In the genomic region with DNA sequence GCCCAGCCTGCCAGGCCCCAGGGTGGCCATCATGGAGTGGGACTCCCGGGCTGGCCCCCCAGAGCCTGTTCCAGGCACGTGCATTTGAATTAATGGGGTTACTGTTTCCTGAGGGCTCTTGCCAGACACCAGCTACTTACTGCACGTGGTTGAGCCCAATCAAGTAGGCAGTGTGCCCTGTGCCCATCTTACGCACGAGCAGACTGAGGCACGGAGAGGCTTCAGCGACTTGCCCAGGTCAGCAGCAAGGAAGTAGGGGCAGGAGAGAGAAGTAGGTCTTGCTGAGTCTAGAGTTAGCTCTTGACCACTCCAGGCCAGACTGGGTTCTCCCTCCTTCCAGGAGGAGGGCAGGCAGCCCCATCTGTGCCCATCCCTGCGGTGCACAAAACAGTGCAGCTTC, we compare ENCODE assay signal across 10 cellular contexts.
DNase-seq lines count a peak whose midpoint lies in the region; ATAC-seq and TF ChIP-seq lines count a peak whose summit lies in the region.
"Had no signal": no experiment of that assay in that cellular context is flagged by ENCODE, and none has a peak within 500 bp of the region (broad histone marks: within the 10 kb centered on the region; RNA-seq: fewer than 3 reads in every experiment).

No MANE protein-coding gene starts in this region.

- no peak for TF ChIP-seq CTCF in SK-N-SH (IDR thresholded peaks at IDR 0.05)
- TF ChIP-seq CTCF in PC-3 (conservative IDR thresholded peaks at IDR 0.05; ENCODE audit: low read depth, low read length) = no peak
- TF ChIP-seq CTCF in fibroblast of lung (conservative IDR thresholded peaks at IDR 0.05 in 1 of 2, IDR thresholded peaks at IDR 0.05 in 1 of 2; ENCODE audit: low read depth in 1 of 2, low read length in 2 of 2) = no peak

- H3K4me1 ChIP-seq in SK-N-SH (ENCODE audit: control insufficient read depth in 1 of 2, insufficient read depth in 2 of 2, low read depth in 1 of 2, low read length in 1 of 2) = peaks cover 0 to 31% of the 10 kb centered on the region in 2 experiments; a peak in 2 of 4 replicates
- peaks cover 3% of the 10 kb centered on the region; the same call in 1 of the 2 replicates for H3K4me1 ChIP-seq in PC-3 (ENCODE audit: insufficient read depth, low read length)
- no peaks in the 10 kb centered on the region for H3K4me1 ChIP-seq in fibroblast of lung (ENCODE audit: control insufficient read depth, extremely low read depth, insufficient read depth, low read length)
- H3K4me1 ChIP-seq in skeletal muscle tissue (ENCODE audit: control insufficient read depth in 3 of 3, insufficient read depth in 3 of 3, low read length in 3 of 3) = peaks cover 0 to 10% (median 8%) of the 10 kb centered on the region in 3 donors

- WGBS in SK-N-SH (ENCODE audit: low lambda C conversion rate) = 78% methylated on average over 7 of the region's 8 CpGs

- no peaks in the 10 kb centered on the region for H3K9me3 ChIP-seq in SK-N-SH
- H3K9me3 ChIP-seq in PC-3 (ENCODE audit: low read length) = no peaks in the 10 kb centered on the region
- no peaks in the 10 kb centered on the region for H3K9me3 ChIP-seq in fibroblast of lung (ENCODE audit: control insufficient read depth, insufficient read depth, low read depth, low read length)
- H3K9me3 ChIP-seq in skeletal muscle tissue (ENCODE audit: control insufficient read depth in 3 of 3, low read length in 3 of 3) = no peaks in the 10 kb centered on the region
- H3K9me3 ChIP-seq: left lung had no signal

- CTCF ChIA-PET in SK-N-SH (lab: Yijun Ruan, JAX) (interaction anchor here (0.6 to 4.8 kb wide), 54 partner anchors 8 to 1343 kb away, joined by 3 to 42 read pairs (median 4); a partner anchor contains a TSS), PC-3 (lab: Charles Lee) (interaction anchor here (0.6 to 1.1 kb wide), 3 partner anchors 148 to 786 kb away, joined by 3 to 13 read pairs (median 4); no protein-coding TSS in a partner anchor)

- H2AFZ ChIP-seq in SK-N-SH (ENCODE audit: low read depth) = peak overlapping the region; percentile 64; the same call in 1 of the 2 replicates
- H2AFZ ChIP-seq in PC-3 (ENCODE audit: low read length) = peak overlapping the region; percentile 84
- H2AFZ ChIP-seq in fibroblast of lung (ENCODE audit: low read length) = peak overlapping the region; percentile 76

- no TSS peak for BruUV-seq in PC-3 (replicated peaks; lab: Mats Ljungman, UMichigan)

- H3K36me3 ChIP-seq in SK-N-SH (replicated peaks in 1 of 2; ENCODE audit: control insufficient read depth in 1 of 2, insufficient read depth in 2 of 2, low read length in 1 of 2) (no peaks in the 10 kb centered on the region), PC-3 (ENCODE audit: low read depth, low read length) (no peaks in the 10 kb centered on the region), fibroblast of lung (ENCODE audit: control insufficient read depth, insufficient read depth, low read length) (no peaks in the 10 kb centered on the region), skeletal muscle tissue (ENCODE audit: control insufficient read depth in 3 of 3, insufficient read depth in 3 of 3, low read length in 3 of 3) (no peaks in the 10 kb centered on the region)
- H3K36me3 ChIP-seq: left lung had no signal

- H3K79me2 ChIP-seq in SK-N-SH (ENCODE audit: insufficient read depth) = no peaks in the 10 kb centered on the region
- no peaks in the 10 kb centered on the region for H3K79me2 ChIP-seq in PC-3 (ENCODE audit: low read length)
- no peaks in the 10 kb centered on the region for H3K79me2 ChIP-seq in fibroblast of lung (ENCODE audit: control insufficient read depth, insufficient read depth, low read length)

- no peak for TF ChIP-seq EP300 in SK-N-SH (IDR thresholded peaks at IDR 0.05; ENCODE audit: borderline replicate concordance in 1 of 2, low read depth in 1 of 2, low read length in 1 of 2)

- DNase-seq in SK-N-SH (peak; percentile 11), PC-3 (no peak), fibroblast of lung (ENCODE audit: low read depth in 2 of 2) (no peak), left colon (no peak), C1 segment of cervical spinal cord (lab: John Stamatoyannopoulos, UW) (no peak), mucosa of gallbladder (ENCODE audit: low spot score) (no peak)

- H3F3A ChIP-seq in SK-N-SH (replicated peaks; ENCODE audit: insufficient read depth) (no peaks in the 10 kb centered on the region), PC-3 (ENCODE audit: low read length, unreplicated experiment) (no peaks in the 10 kb centered on the region)

- H4K20me1 ChIP-seq in SK-N-SH (ENCODE audit: insufficient read depth) (no peaks in the 10 kb centered on the region), PC-3 (ENCODE audit: low read length) (no peaks in the 10 kb centered on the region), fibroblast of lung (ENCODE audit: control insufficient read depth, extremely low read depth, insufficient read depth, low read length) (no peaks in the 10 kb centered on the region)

- H3K27ac ChIP-seq in SK-N-SH (ENCODE audit: low read depth in 2 of 2, low read length in 1 of 2) (peak overlapping the region in 1 of 2 experiments; percentile 96; a peak in 2 of 4 replicates), PC-3 (ENCODE audit: low read length) (no peak overlapping the region), fibroblast of lung (ENCODE audit: insufficient read depth, low read length) (no peak overlapping the region), skeletal muscle tissue (ENCODE audit: low read depth, low read length) (no peak overlapping the region)
- H3K27ac ChIP-seq: 22Rv1, left lung had no signal

- ATAC-seq in SK-N-SH treated with all-trans-retinoic acid at 6 μM for 48 hours (no peak), PC-3 (no peak), left colon (no peak)

- H3K9me2 ChIP-seq in SK-N-SH = no peaks in the 10 kb centered on the region
- H3K9me2 ChIP-seq in PC-3 (replicated peaks; ENCODE audit: low read length) = no peaks in the 10 kb centered on the region

- POLR2A ChIA-PET in SK-N-SH (lab: Yijun Ruan, JAX) (interaction anchor here (1.4 kb wide), 1 partner anchor 725 kb away, joined by 4 read pairs; a partner anchor contains a TSS), PC-3 (lab: Charles Lee; ENCODE audit: unreplicated experiment) (no interaction called here)

- H3K9ac ChIP-seq in SK-N-SH = no peak overlapping the region
- H3K9ac ChIP-seq in PC-3 (ENCODE audit: low read length) = no peak overlapping the region
- no peak overlapping the region for H3K9ac ChIP-seq in fibroblast of lung (ENCODE audit: insufficient read depth, low read length)
- H3K9ac ChIP-seq in skeletal muscle tissue (ENCODE audit: low read depth in 1 of 3, low read length in 3 of 3) = peak overlapping the region in 2 of 3 donors; percentile 64 to 79

- no peak for TF ChIP-seq RAD21 in SK-N-SH (IDR thresholded peaks at IDR 0.05; ENCODE audit: low read length)

- H3K4me3 ChIP-seq in SK-N-SH (ENCODE audit: low read depth in 2 of 2, low read length in 1 of 2) = no peak overlapping the region
- H3K4me3 ChIP-seq in PC-3 (ENCODE audit: low read length) = no peak overlapping the region; the same call in 1 of the 2 replicates
- H3K4me3 ChIP-seq in fibroblast of lung (replicated peaks in 1 of 4; ENCODE audit: control extremely low read depth in 1 of 4, insufficient read depth in 1 of 4, low read depth in 3 of 4, low read length in 4 of 4) = peak overlapping the region in 2 of 4 experiments; percentile 22 to 41
- peak overlapping the region in 1 of 3 donors; percentile 72 for H3K4me3 ChIP-seq in skeletal muscle tissue (ENCODE audit: low read length in 3 of 3)
- H3K4me3 ChIP-seq: left lung had no signal

- H3K27me3 ChIP-seq in SK-N-SH (ENCODE audit: insufficient read depth) (no peaks in the 10 kb centered on the region; the same call in 1 of the 2 replicates), PC-3 (ENCODE audit: low read length) (no peaks in the 10 kb centered on the region), fibroblast of lung (ENCODE audit: control insufficient read depth, insufficient read depth, low read length) (peaks cover 2% of the 10 kb centered on the region), skeletal muscle tissue (ENCODE audit: control insufficient read depth in 3 of 3, insufficient read depth in 3 of 3, low read length in 3 of 3) (peaks cover 0 to 7% (median 0%) of the 10 kb centered on the region in 3 donors)

- H3K4me2 ChIP-seq in SK-N-SH (no peak overlapping the region), PC-3 (ENCODE audit: low read length) (peak overlapping the region; percentile 80), fibroblast of lung (ENCODE audit: extremely low read depth, insufficient read depth, low read length) (peak overlapping the region; percentile 75)

- intact Hi-C loops in PC-3 (cut with micrococcal nuclease) (no loop called here), left colon (cut with DNase I, micrococcal nuclease) (loop anchor here in 1 of 2 donors (5.0 kb wide), 1 partner anchor 1247 kb away; no protein-coding TSS in a partner anchor)

TF ChIP-seq in SK-N-SH, 30 proteins besides CTCF, POLR2A, EP300 and RAD21 (continues in another document):
- no peak for TF ChIP-seq ELF1 (IDR thresholded peaks at IDR 0.05)
- TF ChIP-seq, protein P1, sequence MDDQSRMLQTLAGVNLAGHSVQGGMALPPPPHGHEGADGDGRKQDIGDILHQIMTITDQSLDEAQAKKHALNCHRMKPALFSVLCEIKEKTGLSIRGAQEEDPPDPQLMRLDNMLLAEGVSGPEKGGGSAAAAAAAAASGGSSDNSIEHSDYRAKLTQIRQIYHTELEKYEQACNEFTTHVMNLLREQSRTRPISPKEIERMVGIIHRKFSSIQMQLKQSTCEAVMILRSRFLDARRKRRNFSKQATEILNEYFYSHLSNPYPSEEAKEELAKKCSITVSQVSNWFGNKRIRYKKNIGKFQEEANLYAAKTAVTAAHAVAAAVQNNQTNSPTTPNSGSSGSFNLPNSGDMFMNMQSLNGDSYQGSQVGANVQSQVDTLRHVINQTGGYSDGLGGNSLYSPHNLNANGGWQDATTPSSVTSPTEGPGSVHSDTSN (IDR thresholded peaks at IDR 0.05) = no peak
- TF ChIP-seq FOSL2 (IDR thresholded peaks at IDR 0.05; ENCODE audit: borderline replicate concordance, low read depth) = no peak
- no peak for TF ChIP-seq CHD2 (IDR thresholded peaks at IDR 0.05; ENCODE audit: low read length, partially characterized antibody)
- TF ChIP-seq NFIC (IDR thresholded peaks at IDR 0.05; ENCODE audit: borderline replicate concordance) = no peak

TF ChIP-seq in SK-N-SH treated with all-trans-retinoic acid at 6 μM for 48 hours, 23 proteins besides CTCF, POLR2A, EP300 and RAD21:
- no peak for TF ChIP-seq GLIS3 (CRISPR knock-in tag; IDR thresholded peaks at IDR 0.05)
- TF ChIP-seq, protein P2, sequence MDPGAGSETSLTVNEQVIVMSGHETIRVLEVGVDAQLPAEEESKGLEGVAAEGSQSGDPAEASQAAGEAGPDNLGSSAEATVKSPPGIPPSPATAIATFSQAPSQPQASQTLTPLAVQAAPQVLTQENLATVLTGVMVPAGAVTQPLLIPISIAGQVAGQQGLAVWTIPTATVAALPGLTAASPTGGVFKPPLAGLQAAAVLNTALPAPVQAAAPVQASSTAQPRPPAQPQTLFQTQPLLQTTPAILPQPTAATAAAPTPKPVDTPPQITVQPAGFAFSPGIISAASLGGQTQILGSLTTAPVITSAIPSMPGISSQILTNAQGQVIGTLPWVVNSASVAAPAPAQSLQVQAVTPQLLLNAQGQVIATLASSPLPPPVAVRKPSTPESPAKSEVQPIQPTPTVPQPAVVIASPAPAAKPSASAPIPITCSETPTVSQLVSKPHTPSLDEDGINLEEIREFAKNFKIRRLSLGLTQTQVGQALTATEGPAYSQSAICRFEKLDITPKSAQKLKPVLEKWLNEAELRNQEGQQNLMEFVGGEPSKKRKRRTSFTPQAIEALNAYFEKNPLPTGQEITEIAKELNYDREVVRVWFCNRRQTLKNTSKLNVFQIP (CRISPR knock-in tag; IDR thresholded peaks at IDR 0.05; ENCODE audit: borderline replicate concordance, low read depth) = no peak

Comparison
In these comparisons a context has a peak if more than half of its experiments do, and no peak if none do; other contexts are left out.
1. H3K9ac ChIP-seq: peak in skeletal muscle tissue (2 of 3); none in SK-N-SH (single experiment), PC-3 (single experiment) and fibroblast of lung (single experiment).
2. Peak in every context shown above with its lines, with median percentiles within 50 percentile points of each other: H2AFZ ChIP-seq.